10 cellular contexts compared by ENCODE assay signal in genomic region chr6:15023448-15023847, GRCh38.
A peak's percentile ranks its signal among the peaks of the same experiment; 100 is the strongest.
DNase-seq lines count a peak whose midpoint lies in the region; ATAC-seq and TF ChIP-seq lines count a peak whose summit lies in the region.
"Had no signal": no experiment of that assay in that cellular context is flagged by ENCODE, and none has a peak within 500 bp of the region (broad histone marks: within the 10 kb centered on the region; RNA-seq: fewer than 3 reads in every experiment).

No MANE protein-coding gene starts in this region.

- DNase-seq in activated CD8-positive, alpha-beta memory T cell treated with anti-CD3 and anti-CD28 coated beads, Interleukin-2, amount 50 U/mL, for 4 hours = peak; percentile 29
- DNase-seq in stimulated activated CD8-positive, alpha-beta memory T cell treated with anti-CD3 and anti-CD28 coated beads, Interleukin-12 subunit alpha, Interleukin-12 subunit beta, amount 100 ng/mL, for 4 hours (ENCODE audit: low read depth) = peak; percentile 24
- DNase-seq in NCI-H345 (lab: John Stamatoyannopoulos, UW) (no peak), thyroid gland (no peak), NCI-H82 treated with DMSO at 0.1 percent for 48 hours (lab: John Stamatoyannopoulos, UW; ENCODE audit: unreplicated experiment) (no peak), NCI-H2081 (lab: John Stamatoyannopoulos, UW) (no peak)

- 88 to 95% methylated on average over 8 of the region's 8 CpGs for WGBS in thyroid gland, 2 donors

- H3K27ac ChIP-seq in thyroid gland = no peak overlapping the region
- H3K27ac ChIP-seq: cardiac muscle cell, neutrophil had no signal

- no peaks in the 10 kb centered on the region for H3K9me3 ChIP-seq in thyroid gland
- H3K9me3 ChIP-seq: neutrophil had no signal

- ATAC-seq in GM19452 (IDR thresholded peaks at IDR 0.05; ENCODE audit: unreplicated experiment) (peak; percentile 92), HG03103 (IDR thresholded peaks at IDR 0.05; ENCODE audit: low read depth, unreplicated experiment) (peak; percentile 80)

- TF ChIP-seq CTCF in thyroid gland (IDR thresholded peaks at IDR 0.05) = no peak

- H3K27me3 ChIP-seq in thyroid gland = no peaks in the 10 kb centered on the region
- H3K27me3 ChIP-seq: cardiac muscle cell, neutrophil had no signal

- no peak for TF ChIP-seq POLR2A in thyroid gland (IDR thresholded peaks at IDR 0.05)

- no peaks in the 10 kb centered on the region for H3K4me1 ChIP-seq in thyroid gland

- no peak overlapping the region for H3K4me3 ChIP-seq in thyroid gland (replicated peaks in 1 of 3)
- H3K4me3 ChIP-seq: cardiac muscle cell had no signal

- no peaks in the 10 kb centered on the region for H3K36me3 ChIP-seq in thyroid gland
- H3K36me3 ChIP-seq: cardiac muscle cell, neutrophil had no signal

- intact Hi-C loops in thyroid gland (cut with DNase I) = no loop called here

Comparison
In these comparisons a context has a peak if more than half of its experiments do, and no peak if none do; other contexts are left out.
1. DNase-seq: peak in activated CD8-positive, alpha-beta memory T cell treated with anti-CD3 and anti-CD28 coated beads, Interleukin-2, amount 50 U/mL, for 4 hours (single experiment) and stimulated activated CD8-positive, alpha-beta memory T cell treated with anti-CD3 and anti-CD28 coated beads, Interleukin-12 subunit alpha, Interleukin-12 subunit beta, amount 100 ng/mL, for 4 hours (single experiment); none in NCI-H345 (single experiment), thyroid gland (0 of 2), NCI-H82 treated with DMSO at 0.1 percent for 48 hours (single experiment) and NCI-H2081 (0 of 2).